ENCODE assay signal across 18 cellular contexts in genomic region chr10:20993387-20994170, GRCh38.
A peak's percentile ranks its signal among the peaks of the same experiment; 100 is the strongest.
DNase-seq lines count a peak whose midpoint lies in the region; ATAC-seq, FAIRE-seq and TF ChIP-seq lines count a peak whose summit lies in the region.
"Had no signal": no experiment of that assay in that cellular context is flagged by ENCODE, and none has a peak within 500 bp of the region (broad histone marks: within the 10 kb centered on the region; RNA-seq: fewer than 3 reads in every experiment).

No MANE protein-coding gene starts in this region.

- H3K36me3 ChIP-seq in astrocyte (ENCODE audit: insufficient read depth, low read length), result no peaks in the 10 kb centered on the region
- H3K36me3 ChIP-seq: prostate gland had no signal

- peak overlapping the region; percentile 63 for H3K4me2 ChIP-seq in astrocyte (ENCODE audit: low read length)
- H3K4me2 ChIP-seq: hepatocyte had no signal

- no peaks in the 10 kb centered on the region for H3K9me3 ChIP-seq in astrocyte (ENCODE audit: insufficient read depth, low read depth, low read length)
- H3K9me3 ChIP-seq: prostate gland had no signal

- H3K4me3 Mint-ChIP-seq in astrocyte (ENCODE audit: unreplicated experiment), result no peak overlapping the region
- H3K4me3 Mint-ChIP-seq: activated naive CD4-positive, alpha-beta T cell treated with anti-CD3 and anti-CD28 coated beads for 36 hours; CD4-positive, CD25-positive, alpha-beta regulatory T cell had no signal

- H4K20me1 ChIP-seq in astrocyte (ENCODE audit: insufficient read depth, low read length), result no peaks in the 10 kb centered on the region

- ATAC-seq in GM18907 (IDR thresholded peaks at IDR 0.05; ENCODE audit: unreplicated experiment) (no peak), sciatic nerve (no peak)
- ATAC-seq: GM12878, left cardiac atrium had no signal

- peaks cover 17% of the 10 kb centered on the region for H3K4me1 Mint-ChIP-seq in astrocyte (ENCODE audit: low read depth, unreplicated experiment)
- H3K4me1 Mint-ChIP-seq: CD4-positive, CD25-positive, alpha-beta regulatory T cell had no signal

- peak overlapping the region; percentile 46 for H3K27ac ChIP-seq in astrocyte (ENCODE audit: low read depth, low read length)
- H3K27ac ChIP-seq: hepatocyte, prostate gland, VCaP had no signal

- no peaks in the 10 kb centered on the region for H3K9me3 Mint-ChIP-seq in astrocyte (ENCODE audit: unreplicated experiment)
- H3K9me3 Mint-ChIP-seq: activated naive CD4-positive, alpha-beta T cell treated with anti-CD3 and anti-CD28 coated beads for 36 hours had no signal

- TF ChIP-seq CTCF in astrocyte (IDR thresholded peaks at IDR 0.05; ENCODE audit: insufficient read depth, low read depth, low read length), result no peak

- intact Hi-C loops in sciatic nerve (cut with DNase I), result no loop called here

- H3K36me3 Mint-ChIP-seq in astrocyte (ENCODE audit: low read depth, unreplicated experiment), result no peaks in the 10 kb centered on the region
- H3K36me3 Mint-ChIP-seq: CD4-positive, CD25-positive, alpha-beta regulatory T cell had no signal

- H3K27ac Mint-ChIP-seq in astrocyte (ENCODE audit: unreplicated experiment), result no peak overlapping the region
- H3K27ac Mint-ChIP-seq: activated naive CD4-positive, alpha-beta T cell treated with anti-CD3 and anti-CD28 coated beads for 36 hours; CD4-positive, CD25-positive, alpha-beta regulatory T cell had no signal

- H3K9ac ChIP-seq in astrocyte (ENCODE audit: low read length), result no peak overlapping the region

- no peak for FAIRE-seq in astrocyte (lab: Jason Lieb, UNC)
- FAIRE-seq: GM12878 had no signal

- H3K4me1 ChIP-seq in astrocyte (ENCODE audit: insufficient read depth, low read length), result peaks cover 27% of the 10 kb centered on the region
- H3K4me1 ChIP-seq: prostate gland had no signal

- H3K27me3 ChIP-seq in astrocyte (ENCODE audit: insufficient read depth, low read length), result no peaks in the 10 kb centered on the region
- H3K27me3 ChIP-seq: hepatocyte had no signal

- peak overlapping the region; percentile 54 for H2AFZ ChIP-seq in astrocyte (ENCODE audit: low read depth, low read length)
- H2AFZ ChIP-seq: hepatocyte had no signal

- no peaks in the 10 kb centered on the region for H3K27me3 Mint-ChIP-seq in astrocyte (ENCODE audit: low read depth, unreplicated experiment)
- H3K27me3 Mint-ChIP-seq: CD4-positive, CD25-positive, alpha-beta regulatory T cell had no signal

- peak; percentile 44 for DNase-seq in LHCN-M2 (ENCODE audit: low read depth)
- peak; percentile 72 for DNase-seq in astrocyte (ENCODE audit: low read depth)
- peak; percentile 6 for DNase-seq in fibroblast of peridontal ligament (ENCODE audit: extremely low read depth)
- peak; percentile 69 for DNase-seq in smooth muscle cell of the brain vasculature (ENCODE audit: low read depth, low spot score)
- no peak for DNase-seq in HuH-7 (ENCODE audit: low spot score)
- no peak for DNase-seq in sciatic nerve (ENCODE audit: low spot score)
- no peak for DNase-seq in activated CD8-positive, alpha-beta memory T cell treated with anti-CD3 and anti-CD28 coated beads for 24 hours
- DNase-seq: activated naive CD4-positive, alpha-beta T cell treated with anti-CD3 and anti-CD28 coated beads for 36 hours; CD4-positive, CD25-positive, alpha-beta regulatory T cell; Kasumi-1; left cardiac atrium; NCI-H187 treated with DMSO at 0.1 percent for 48 hours; NCI-H510A treated with DMSO at 0.1 percent for 48 hours had no signal

- peak overlapping the region; percentile 22 for H3K4me3 ChIP-seq in astrocyte (ENCODE audit: insufficient read depth, low read depth, low read length)
- H3K4me3 ChIP-seq: GM12878, hepatocyte, prostate gland had no signal

- no peaks in the 10 kb centered on the region for H3K79me2 ChIP-seq in astrocyte (ENCODE audit: insufficient read depth, low read length)
- H3K79me2 ChIP-seq: hepatocyte had no signal

Comparison
In these comparisons a context has a peak if more than half of its experiments do, and no peak if none do; other contexts are left out.
1. DNase-seq: peak in LHCN-M2 (single experiment), astrocyte (single experiment), fibroblast of peridontal ligament (single experiment) and smooth muscle cell of the brain vasculature (single experiment); none in HuH-7 (single experiment), sciatic nerve (single experiment) and activated CD8-positive, alpha-beta memory T cell treated with anti-CD3 and anti-CD28 coated beads for 24 hours (single experiment).